In the genomic region with DNA sequence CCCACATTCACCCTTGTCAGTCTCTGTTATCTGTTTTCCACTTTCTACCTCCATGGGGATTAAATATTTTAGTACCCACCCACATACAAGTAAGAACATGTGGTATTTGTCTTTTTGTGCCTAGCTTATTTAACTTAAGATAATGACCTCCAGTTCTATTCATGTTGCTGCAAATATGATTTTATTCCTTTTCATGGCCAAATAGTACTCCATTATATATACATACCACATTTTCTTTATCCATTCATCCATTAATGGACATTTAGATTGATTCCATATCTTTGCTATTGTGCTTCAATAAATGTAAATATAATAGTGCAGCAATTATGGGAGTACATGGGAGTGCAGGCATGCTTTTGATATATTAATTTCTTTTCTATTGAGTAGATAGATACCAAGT, we compare ENCODE assay signal across 30 cellular contexts.
"Had no signal": no experiment of that assay in that cellular context is flagged by ENCODE, and none has a peak within 500 bp of the region (broad histone marks: within the 10 kb centered on the region; RNA-seq: fewer than 3 reads in every experiment).

No MANE protein-coding gene starts in this region.

- H3K4me1 ChIP-seq: adrenal gland, ascending aorta, body of pancreas, breast epithelium had no signal

- H3K27me3 ChIP-seq: adrenal gland, ascending aorta, body of pancreas, brain microvascular endothelial cell, breast epithelium, cardiac muscle cell had no signal

- ATAC-seq: activated naive CD4-positive, alpha-beta T cell treated with anti-CD3 and anti-CD28 coated beads, Interleukin-2, amount 50 U/mL, for 72 hours; activated naive CD8-positive, alpha-beta T cell treated with anti-CD3 and anti-CD28 coated beads, Interleukin-2, amount 50 U/mL, for 24 hours; activated T-cell treated with anti-CD3 and anti-CD28 coated beads, Interleukin-2, amount 50 U/mL, for 4 hours; activated T-cell treated with anti-CD3 and anti-CD28 coated beads, Interleukin-2, amount 50 U/mL, for 72 hours; activated T-helper 17 cell treated with anti-CD3 and anti-CD28 coated beads, Interleukin-2, amount 50 U/mL, for 72 hours; body of pancreas had no signal

- H3K27ac ChIP-seq: adrenal gland, ascending aorta, body of pancreas, brain microvascular endothelial cell, breast epithelium, cardiac muscle cell had no signal

- H3K36me3 ChIP-seq: adrenal gland, ascending aorta, brain microvascular endothelial cell, breast epithelium, cardiac muscle cell had no signal

- H3K9me3 ChIP-seq: adrenal gland, ascending aorta, body of pancreas had no signal

- H3K4me3 ChIP-seq: adrenal gland, ascending aorta, body of pancreas, breast epithelium, cardiac muscle cell had no signal

- DNase-seq: activated effector memory CD4-positive, alpha-beta T cell treated with anti-CD3 and anti-CD28 coated beads, Interleukin-2, amount 50 U/mL, for 16 hours; activated effector memory CD4-positive, alpha-beta T cell treated with Interleukin-2 at 50 U/mL for 16 hours; activated gamma-delta T cell; activated gamma-delta T cell treated with Interleukin-2 at 50 U/mL for 16 hours; activated naive CD4-positive, alpha-beta T cell; activated naive CD4-positive, alpha-beta T cell treated with anti-CD3 and anti-CD28 coated beads for 36 hours; activated naive CD4-positive, alpha-beta T cell treated with anti-CD3 and anti-CD28 coated beads, Interleukin-2, amount 10 ng/mL, durations not matched to agents 7 days and 5 days; activated naive CD4-positive, alpha-beta T cell treated with anti-CD3 and anti-CD28 coated beads, Interleukin-2, amount 50 U/mL, for 16 hours; activated naive CD4-positive, alpha-beta T cell treated with Interleukin-2 at 50 U/mL for 16 hours; activated naive CD8-positive, alpha-beta T cell treated with anti-CD3 and anti-CD28 coated beads for 36 hours; activated naive CD8-positive, alpha-beta T cell treated with anti-CD3 and anti-CD28 coated beads, Interleukin-2, amount 10 ng/mL, durations not matched to agents 7 days and 5 days; activated naive CD8-positive, alpha-beta T cell treated with anti-CD3 and anti-CD28 coated beads, Interleukin-2, amount 50 U/mL, for 24 hours; activated T-cell treated with anti-CD3 and anti-CD28 coated beads, Interleukin-2, amount 50 U/mL, for 4 hours; activated T-cell treated with anti-CD3 and anti-CD28 coated beads, Interleukin-2, amount 50 U/mL, for 48 hours; activated T-cell treated with anti-CD3 and anti-CD28 coated beads, Interleukin-2, amount 50 U/mL, for 72 hours; adrenal gland; amniotic stem cell; amygdala; anterior cingulate cortex; aorta; body of pancreas; brain microvascular endothelial cell; caudate nucleus; central memory CD4-positive, alpha-beta T cell; cerebellar nuclear complex had no signal
